1 cellular context compared by ENCODE assay signal in the genomic region with DNA sequence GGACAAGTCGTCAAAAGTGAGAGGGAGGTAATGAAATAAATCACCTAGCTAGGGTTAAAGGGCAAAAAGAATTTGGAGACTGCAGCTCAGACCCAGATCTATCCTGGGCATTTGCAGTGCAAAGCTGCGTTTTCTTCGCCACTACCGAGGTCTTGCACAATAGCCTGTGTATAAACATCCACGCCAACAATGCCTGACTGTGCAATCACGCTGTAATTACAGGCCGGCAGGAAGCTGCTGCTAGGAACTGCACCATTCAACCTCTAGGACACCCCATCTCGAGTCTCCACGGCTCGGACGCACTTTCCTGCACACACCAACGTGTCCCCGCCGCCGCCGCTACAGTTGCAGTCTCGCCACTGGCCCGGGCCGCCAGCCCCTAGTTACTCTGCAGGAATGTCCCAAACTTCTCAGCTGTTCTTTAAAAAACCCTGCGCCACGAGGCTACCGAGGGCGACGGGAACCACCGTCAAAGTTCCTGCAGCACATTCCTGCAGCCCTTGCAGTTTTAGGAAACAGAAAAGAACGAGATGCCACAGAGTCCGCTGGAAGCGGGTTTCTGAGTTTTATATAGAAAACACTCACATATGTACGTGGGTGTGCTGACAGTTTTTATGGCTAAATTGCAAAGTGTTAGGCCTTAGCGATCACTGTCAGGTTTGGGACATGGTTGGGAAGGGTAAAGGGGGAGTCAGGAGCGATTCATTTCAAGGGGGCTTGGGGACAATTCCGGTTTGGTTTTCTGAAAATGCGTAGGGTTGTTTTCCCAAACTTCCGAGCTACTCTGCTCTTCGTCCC.
A peak's percentile ranks its signal among the peaks of the same experiment; 100 is the strongest.
TF ChIP-seq lines count a peak whose summit lies in the region.

No MANE protein-coding gene starts in this region.

TF ChIP-seq in HepG2, 621 proteins besides CTCF, POLR2A, EP300 and RAD21 (continued from another document and continues in another):
- TF ChIP-seq, protein P1, sequence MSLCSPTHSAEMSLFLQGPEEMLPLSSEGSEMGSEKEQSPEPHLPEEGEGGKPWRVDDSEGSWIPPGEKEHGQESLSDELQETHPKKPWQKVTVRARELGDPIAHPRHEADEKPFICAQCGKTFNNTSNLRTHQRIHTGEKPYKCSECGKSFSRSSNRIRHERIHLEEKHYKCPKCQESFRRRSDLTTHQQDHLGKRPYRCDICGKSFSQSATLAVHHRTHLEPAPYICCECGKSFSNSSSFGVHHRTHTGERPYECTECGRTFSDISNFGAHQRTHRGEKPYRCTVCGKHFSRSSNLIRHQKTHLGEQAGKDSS (CRISPR knock-in tag; IDR thresholded peaks at IDR 0.05; ENCODE audit: borderline replicate concordance, low read depth) = no peak
- no peak; the same call in 1 of the 2 replicates for TF ChIP-seq ZNF646 (CRISPR knock-in tag; IDR thresholded peaks at IDR 0.05)
- no peak for TF ChIP-seq IKZF1 (IDR thresholded peaks at IDR 0.05)
- no peak for TF ChIP-seq ZNF468 (CRISPR knock-in tag; IDR thresholded peaks at IDR 0.05)
- peak; percentile 87 for TF ChIP-seq KMT2A (CRISPR knock-in tag; IDR thresholded peaks at IDR 0.05)
- no peak for TF ChIP-seq ZBTB49 (CRISPR knock-in tag; IDR thresholded peaks at IDR 0.05; ENCODE audit: borderline replicate concordance)
- TF ChIP-seq TEAD3 (CRISPR knock-in tag; optimal IDR thresholded peaks at IDR 0.05; ENCODE audit: borderline replicate concordance) = peak; percentile 80
- TF ChIP-seq TARDBP (CRISPR knock-in tag; IDR thresholded peaks at IDR 0.05) = peak; percentile 93
- TF ChIP-seq TEF (CRISPR knock-in tag; IDR thresholded peaks at IDR 0.05) = peak; percentile 41; the same call in 1 of the 2 replicates
- peak; percentile 76; the same call in 1 of the 2 replicates for TF ChIP-seq ZFP1 (CRISPR knock-in tag; IDR thresholded peaks at IDR 0.05)
- peak; percentile 86 for TF ChIP-seq ZNF574 (CRISPR knock-in tag; IDR thresholded peaks at IDR 0.05)
- peak; percentile 83 for TF ChIP-seq POLR2G (IDR thresholded peaks at IDR 0.05; ENCODE audit: low read depth, low read length)
- no peak for TF ChIP-seq ZNF337 (CRISPR knock-in tag; IDR thresholded peaks at IDR 0.05; ENCODE audit: borderline replicate concordance, low read depth)
- TF ChIP-seq ZNF362 (CRISPR knock-in tag; IDR thresholded peaks at IDR 0.05; ENCODE audit: borderline replicate concordance) = peak; percentile 69; the same call in 1 of the 2 replicates
- TF ChIP-seq ZNF354B (CRISPR knock-in tag; IDR thresholded peaks at IDR 0.05) = no peak
- TF ChIP-seq HHEX (CRISPR knock-in tag; IDR thresholded peaks at IDR 0.05) = 0 out of 2 replicates have a peak, but pooled peaks have one; percentile 48
- peak; percentile 75; the same call in 1 of the 2 replicates for TF ChIP-seq SMYD3 (CRISPR knock-in tag; IDR thresholded peaks at IDR 0.05)
- peak; percentile 7; the same call in 1 of the 2 replicates for TF ChIP-seq NFE2L2 (IDR thresholded peaks at IDR 0.05; ENCODE audit: low read length)
- no peak for TF ChIP-seq NFE2L1 (CRISPR knock-in tag; IDR thresholded peaks at IDR 0.05; ENCODE audit: borderline replicate concordance)
- no peak for TF ChIP-seq IKZF4 (CRISPR knock-in tag; IDR thresholded peaks at IDR 0.05; ENCODE audit: borderline replicate concordance, low read depth, not compliant biosample characterization)
- TF ChIP-seq LRRFIP1 (CRISPR knock-in tag; conservative IDR thresholded peaks at IDR 0.05) = no peak
- TF ChIP-seq PRDM4 (CRISPR knock-in tag; IDR thresholded peaks at IDR 0.05; ENCODE audit: borderline replicate concordance) = peak; percentile 61; the same call in 1 of the 2 replicates
- 0 out of 2 replicates have a peak, but pooled peaks have one; percentile 47 for TF ChIP-seq GZF1 (CRISPR knock-in tag; IDR thresholded peaks at IDR 0.05)
- TF ChIP-seq TCF7 (IDR thresholded peaks at IDR 0.05; ENCODE audit: low read depth) = peak; percentile 27; the same call in 1 of the 2 replicates
- TF ChIP-seq SNAI1 (CRISPR knock-in tag; IDR thresholded peaks at IDR 0.05; ENCODE audit: borderline replicate concordance) = no peak
- TF ChIP-seq, protein P2, sequence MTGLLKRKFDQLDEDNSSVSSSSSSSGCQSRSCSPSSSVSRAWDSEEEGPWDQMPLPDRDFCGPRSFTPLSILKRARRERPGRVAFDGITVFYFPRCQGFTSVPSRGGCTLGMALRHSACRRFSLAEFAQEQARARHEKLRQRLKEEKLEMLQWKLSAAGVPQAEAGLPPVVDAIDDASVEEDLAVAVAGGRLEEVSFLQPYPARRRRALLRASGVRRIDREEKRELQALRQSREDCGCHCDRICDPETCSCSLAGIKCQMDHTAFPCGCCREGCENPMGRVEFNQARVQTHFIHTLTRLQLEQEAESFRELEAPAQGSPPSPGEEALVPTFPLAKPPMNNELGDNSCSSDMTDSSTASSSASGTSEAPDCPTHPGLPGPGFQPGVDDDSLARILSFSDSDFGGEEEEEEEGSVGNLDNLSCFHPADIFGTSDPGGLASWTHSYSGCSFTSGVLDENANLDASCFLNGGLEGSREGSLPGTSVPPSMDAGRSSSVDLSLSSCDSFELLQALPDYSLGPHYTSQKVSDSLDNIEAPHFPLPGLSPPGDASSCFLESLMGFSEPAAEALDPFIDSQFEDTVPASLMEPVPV (CRISPR knock-in tag; IDR thresholded peaks at IDR 0.05) = peak; percentile 73
- TF ChIP-seq ZFYVE20 (CRISPR knock-in tag; IDR thresholded peaks at IDR 0.05; ENCODE audit: borderline replicate concordance, low read depth) = 0 out of 2 replicates have a peak, but pooled peaks have one; percentile 23
- peak; percentile 96 for TF ChIP-seq SOX5 (CRISPR knock-in tag; IDR thresholded peaks at IDR 0.05; ENCODE audit: borderline replicate concordance)
